ENCODE assay signal across 1 cellular context in genomic region chr2:233940376-233941276, GRCh38.
TF ChIP-seq lines count a peak whose summit lies in the region.

No MANE protein-coding gene starts in this region.

TF ChIP-seq in GM12878, 131 proteins besides CTCF, POLR2A, EP300 and RAD21 (continued from another document):
- TF ChIP-seq ZBTB11 (CRISPR knock-in tag; IDR thresholded peaks at IDR 0.05) (no peak), KDM1A (IDR thresholded peaks at IDR 0.05; ENCODE audit: borderline replicate concordance) (no peak), MYC (IDR thresholded peaks at IDR 0.05; ENCODE audit: insufficient read depth, insufficient read length, insufficient replicate concordance, low read length, severe bottlenecking) (no peak), ZNF24 (IDR thresholded peaks at IDR 0.05) (peak; percentile 43), IKZF1 (conservative IDR thresholded peaks at IDR 0.05) (peak; percentile 52; the same call in 1 of the 2 replicates), ZNF687 (IDR thresholded peaks at IDR 0.05) (no peak), NR2F1 (conservative IDR thresholded peaks at IDR 0.05) (peak; percentile 85)
